ENCODE assay signal across 1 cellular context in genomic region chr17:28227278-28228108, GRCh38.
TF ChIP-seq lines count a peak whose summit lies in the region.

No MANE protein-coding gene starts in this region.

TF ChIP-seq in GM23338, 12 proteins besides CTCF, POLR2A, EP300 and RAD21 (continued from another document):
- TF ChIP-seq, protein P1, sequence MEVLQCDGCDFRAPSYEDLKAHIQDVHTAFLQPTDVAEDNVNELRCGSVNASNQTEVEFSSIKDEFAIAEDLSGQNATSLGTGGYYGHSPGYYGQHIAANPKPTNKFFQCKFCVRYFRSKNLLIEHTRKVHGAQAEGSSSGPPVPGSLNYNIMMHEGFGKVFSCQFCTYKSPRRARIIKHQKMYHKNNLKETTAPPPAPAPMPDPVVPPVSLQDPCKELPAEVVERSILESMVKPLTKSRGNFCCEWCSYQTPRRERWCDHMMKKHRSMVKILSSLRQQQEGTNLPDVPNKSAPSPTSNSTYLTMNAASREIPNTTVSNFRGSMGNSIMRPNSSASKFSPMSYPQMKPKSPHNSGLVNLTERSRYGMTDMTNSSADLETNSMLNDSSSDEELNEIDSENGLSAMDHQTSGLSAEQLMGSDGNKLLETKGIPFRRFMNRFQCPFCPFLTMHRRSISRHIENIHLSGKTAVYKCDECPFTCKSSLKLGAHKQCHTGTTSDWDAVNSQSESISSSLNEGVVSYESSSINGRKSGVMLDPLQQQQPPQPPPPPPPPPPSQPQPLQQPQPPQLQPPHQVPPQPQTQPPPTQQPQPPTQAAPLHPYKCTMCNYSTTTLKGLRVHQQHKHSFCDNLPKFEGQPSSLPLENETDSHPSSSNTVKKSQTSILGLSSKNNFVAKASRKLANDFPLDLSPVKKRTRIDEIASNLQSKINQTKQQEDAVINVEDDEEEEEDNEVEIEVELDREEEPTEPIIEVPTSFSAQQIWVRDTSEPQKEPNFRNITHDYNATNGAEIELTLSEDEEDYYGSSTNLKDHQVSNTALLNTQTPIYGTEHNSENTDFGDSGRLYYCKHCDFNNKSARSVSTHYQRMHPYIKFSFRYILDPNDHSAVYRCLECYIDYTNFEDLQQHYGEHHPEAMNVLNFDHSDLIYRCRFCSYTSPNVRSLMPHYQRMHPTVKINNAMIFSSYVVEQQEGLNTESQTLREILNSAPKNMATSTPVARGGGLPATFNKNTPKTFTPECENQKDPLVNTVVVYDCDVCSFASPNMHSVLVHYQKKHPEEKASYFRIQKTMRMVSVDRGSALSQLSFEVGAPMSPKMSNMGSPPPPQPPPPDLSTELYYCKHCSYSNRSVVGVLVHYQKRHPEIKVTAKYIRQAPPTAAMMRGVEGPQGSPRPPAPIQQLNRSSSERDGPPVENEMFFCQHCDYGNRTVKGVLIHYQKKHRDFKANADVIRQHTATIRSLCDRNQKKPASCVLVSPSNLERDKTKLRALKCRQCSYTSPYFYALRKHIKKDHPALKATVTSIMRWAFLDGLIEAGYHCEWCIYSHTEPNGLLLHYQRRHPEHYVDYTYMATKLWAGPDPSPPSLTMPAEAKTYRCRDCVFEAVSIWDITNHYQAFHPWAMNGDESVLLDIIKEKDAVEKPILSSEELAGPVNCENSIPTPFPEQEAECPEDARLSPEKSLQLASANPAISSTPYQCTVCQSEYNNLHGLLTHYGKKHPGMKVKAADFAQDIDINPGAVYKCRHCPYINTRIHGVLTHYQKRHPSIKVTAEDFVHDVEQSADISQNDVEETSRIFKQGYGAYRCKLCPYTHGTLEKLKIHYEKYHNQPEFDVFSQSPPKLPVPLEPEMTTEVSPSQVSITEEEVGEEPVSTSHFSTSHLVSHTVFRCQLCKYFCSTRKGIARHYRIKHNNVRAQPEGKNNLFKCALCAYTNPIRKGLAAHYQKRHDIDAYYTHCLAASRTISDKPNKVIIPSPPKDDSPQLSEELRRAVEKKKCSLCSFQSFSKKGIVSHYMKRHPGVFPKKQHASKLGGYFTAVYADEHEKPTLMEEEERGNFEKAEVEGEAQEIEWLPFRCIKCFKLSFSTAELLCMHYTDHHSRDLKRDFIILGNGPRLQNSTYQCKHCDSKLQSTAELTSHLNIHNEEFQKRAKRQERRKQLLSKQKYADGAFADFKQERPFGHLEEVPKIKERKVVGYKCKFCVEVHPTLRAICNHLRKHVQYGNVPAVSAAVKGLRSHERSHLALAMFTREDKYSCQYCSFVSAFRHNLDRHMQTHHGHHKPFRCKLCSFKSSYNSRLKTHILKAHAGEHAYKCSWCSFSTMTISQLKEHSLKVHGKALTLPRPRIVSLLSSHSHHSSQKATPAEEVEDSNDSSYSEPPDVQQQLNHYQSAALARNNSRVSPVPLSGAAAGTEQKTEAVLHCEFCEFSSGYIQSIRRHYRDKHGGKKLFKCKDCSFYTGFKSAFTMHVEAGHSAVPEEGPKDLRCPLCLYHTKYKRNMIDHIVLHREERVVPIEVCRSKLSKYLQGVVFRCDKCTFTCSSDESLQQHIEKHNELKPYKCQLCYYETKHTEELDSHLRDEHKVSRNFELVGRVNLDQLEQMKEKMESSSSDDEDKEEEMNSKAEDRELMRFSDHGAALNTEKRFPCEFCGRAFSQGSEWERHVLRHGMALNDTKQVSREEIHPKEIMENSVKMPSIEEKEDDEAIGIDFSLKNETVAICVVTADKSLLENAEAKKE (CRISPR knock-in tag; IDR thresholded peaks at IDR 0.05) = no peak
